Comparison of ENCODE assay signal across 8 cellular contexts in genomic region chr16:5096437-5097065, GRCh38. TPM values are rescaled to one million over a fixed set of nuclear protein-coding genes. Genes with fewer than 3 reads are reported as not detected.
DNase-seq lines count a peak whose midpoint lies in the region; ATAC-seq, FAIRE-seq and TF ChIP-seq lines count a peak whose summit lies in the region.
"Not testable (repeated sequence)": the region's sequence is repeated elsewhere in the genome, so short reads cannot be mapped to it uniquely, and the experiment has no call there.

No MANE protein-coding gene starts in this region.

- H3F3A ChIP-seq in neural cell (ENCODE audit: insufficient read depth, low read length, poor library complexity, severe bottlenecking): not testable (repeated sequence)

- H3K79me2 ChIP-seq in astrocyte (ENCODE audit: insufficient read depth, low read length); endothelial cell of umbilical vein (ENCODE audit: control insufficient read depth, insufficient read depth, low read length); neural cell (replicated peaks; ENCODE audit: insufficient read depth, low read length): not testable (repeated sequence)

- not testable (repeated sequence) for TF ChIP-seq CTCF in astrocyte (IDR thresholded peaks at IDR 0.05; ENCODE audit: insufficient read depth, low read depth, low read length); endothelial cell of umbilical vein (IDR thresholded peaks at IDR 0.05; ENCODE audit: extremely low read depth in 1 of 2, insufficient read depth in 1 of 2, low read depth in 1 of 2, low read length in 2 of 2); neural cell (IDR thresholded peaks at IDR 0.05; ENCODE audit: poor library complexity, severe bottlenecking)

- DNase-seq in CD4-positive, CD25-positive, alpha-beta regulatory T cell; T-helper 2 cell treated with Interferon-gamma antibody and Interleukin-4, amounts not matched to agents 5 μg/mL and 100 μg/mL, for 36 hours (ENCODE audit: low spot score); astrocyte (ENCODE audit: low read depth); endothelial cell of umbilical vein (ENCODE audit: low read depth, low spot score); stimulated activated naive CD8-positive, alpha-beta T cell treated with anti-CD3 and anti-CD28 coated beads, Interleukin-15, amount 100 ng/mL, for 72 hours: not testable (repeated sequence)

- intact Hi-C loops in endothelial cell of umbilical vein (cut with micrococcal nuclease): loop anchor here (2.0 to 5.0 kb wide), 2 partner anchors 64 to 139 kb away; partner anchors contain the start of genes NAGPA and SEC14L5

- H3K27ac Mint-ChIP-seq in CD4-positive, CD25-positive, alpha-beta regulatory T cell: peak overlapping the region; percentile 53 to 94 (median 91)
- H3K27ac Mint-ChIP-seq in T-helper 2 cell treated with Interferon-gamma antibody and Interleukin-4, amounts not matched to agents 5 μg/mL and 100 μg/mL, for 36 hours: peak overlapping the region; percentile 91
- H3K27ac Mint-ChIP-seq in astrocyte (ENCODE audit: unreplicated experiment): peak overlapping the region; percentile 41
- peak overlapping the region; percentile 90 to 94 for H3K27ac Mint-ChIP-seq in stimulated activated naive CD8-positive, alpha-beta T cell treated with anti-CD3 and anti-CD28 coated beads, Interleukin-15, amount 100 ng/mL, for 72 hours

- not testable (repeated sequence) for H3K27me3 ChIP-seq in CD4-positive, CD25-positive, alpha-beta regulatory T cell (ENCODE audit: control insufficient read depth, insufficient read depth, low read length); HUES6 (ENCODE audit: control insufficient read depth, insufficient read depth, low read length); astrocyte (ENCODE audit: insufficient read depth, low read length); endothelial cell of umbilical vein (ENCODE audit: control insufficient read depth in 2 of 2, insufficient read depth in 2 of 2, low read length in 2 of 2); iPS-20b (ENCODE audit: insufficient read depth, low read length); neural cell (ENCODE audit: insufficient read depth, low read depth, low read length)

- BruUV-seq in endothelial cell of umbilical vein (replicated peaks; lab: Mats Ljungman, UMichigan): not testable (repeated sequence)

- H3K9me1 ChIP-seq in endothelial cell of umbilical vein (replicated peaks; ENCODE audit: control insufficient read depth, extremely low read depth, insufficient read depth, low read length): not testable (repeated sequence)

- TF ChIP-seq EP300 in neural cell (conservative IDR thresholded peaks at IDR 0.05; ENCODE audit: poor library complexity, severe bottlenecking): not testable (repeated sequence)

- dilution Hi-C loops in endothelial cell of umbilical vein (cut with MboI; ENCODE audit: extremely low pct_ligation_motif_present, low sequenced_read_pairs): not testable (repeated sequence)

- peak overlapping the region; percentile 91 for H3K4me2 ChIP-seq in astrocyte (ENCODE audit: low read length)
- peak overlapping the region; percentile 57 for H3K4me2 ChIP-seq in endothelial cell of umbilical vein (ENCODE audit: insufficient read depth, low read length)
- not testable (repeated sequence) for H3K4me2 ChIP-seq in neural cell (ENCODE audit: low read length)

- TF ChIP-seq RAD21 in neural cell (conservative IDR thresholded peaks at IDR 0.05): not testable (repeated sequence)

- ATAC-seq in CD4-positive, CD25-positive, alpha-beta regulatory T cell (ENCODE audit: low read depth in 2 of 2); stimulated activated naive CD8-positive, alpha-beta T cell treated with anti-CD3 and anti-CD28 coated beads, Interleukin-15, amount 100 ng/mL, for 72 hours: not testable (repeated sequence)

- H3K27ac ChIP-seq in CD4-positive, CD25-positive, alpha-beta regulatory T cell (ENCODE audit: insufficient read depth, low read length, poor library complexity, severe bottlenecking): peak overlapping the region; percentile 88
- not testable (repeated sequence) for H3K27ac ChIP-seq in HUES6 (ENCODE audit: low read depth, low read length); astrocyte (ENCODE audit: low read depth, low read length); endothelial cell of umbilical vein (ENCODE audit: insufficient read depth, low read depth, low read length); iPS-20b (ENCODE audit: low read length)
- peak overlapping the region; percentile 56 for H3K27ac ChIP-seq in neural cell (ENCODE audit: low read length)

- not testable (repeated sequence) for H3K9me2 ChIP-seq in neural cell (ENCODE audit: insufficient read depth, low read length)

- not testable (repeated sequence) for H3K9me3 ChIP-seq in CD4-positive, CD25-positive, alpha-beta regulatory T cell (ENCODE audit: control insufficient read depth in 2 of 2, low read length in 2 of 2); HUES6 (ENCODE audit: control insufficient read depth, insufficient read depth, low read depth, low read length); astrocyte (ENCODE audit: insufficient read depth, low read depth, low read length); endothelial cell of umbilical vein (replicated peaks; ENCODE audit: control insufficient read depth, insufficient read depth, low read length); iPS-20b (ENCODE audit: insufficient read depth, low read depth, low read length); neural cell (ENCODE audit: low read length)

- peak overlapping the region; percentile 91 to 98 (median 94) for H3K4me3 Mint-ChIP-seq in CD4-positive, CD25-positive, alpha-beta regulatory T cell
- peak overlapping the region; percentile 92 for H3K4me3 Mint-ChIP-seq in T-helper 2 cell treated with Interferon-gamma antibody and Interleukin-4, amounts not matched to agents 5 μg/mL and 100 μg/mL, for 36 hours
- H3K4me3 Mint-ChIP-seq in astrocyte (ENCODE audit: unreplicated experiment): peak overlapping the region; percentile 86
- H3K4me3 Mint-ChIP-seq in stimulated activated naive CD8-positive, alpha-beta T cell treated with anti-CD3 and anti-CD28 coated beads, Interleukin-15, amount 100 ng/mL, for 72 hours: peak overlapping the region; percentile 88 to 96

- H3K27me3 Mint-ChIP-seq in CD4-positive, CD25-positive, alpha-beta regulatory T cell; T-helper 2 cell treated with Interferon-gamma antibody and Interleukin-4, amounts not matched to agents 5 μg/mL and 100 μg/mL, for 36 hours (ENCODE audit: low read depth); astrocyte (ENCODE audit: low read depth, unreplicated experiment); stimulated activated naive CD8-positive, alpha-beta T cell treated with anti-CD3 and anti-CD28 coated beads, Interleukin-15, amount 100 ng/mL, for 72 hours: not testable (repeated sequence)

- CTCF ChIA-PET in endothelial cell of umbilical vein (lab: Charles Lee): not testable (repeated sequence)

- H3K9me3 Mint-ChIP-seq in CD4-positive, CD25-positive, alpha-beta regulatory T cell; T-helper 2 cell treated with Interferon-gamma antibody and Interleukin-4, amounts not matched to agents 5 μg/mL and 100 μg/mL, for 36 hours; astrocyte (ENCODE audit: unreplicated experiment); stimulated activated naive CD8-positive, alpha-beta T cell treated with anti-CD3 and anti-CD28 coated beads, Interleukin-15, amount 100 ng/mL, for 72 hours: not testable (repeated sequence)

- H2AFZ ChIP-seq in astrocyte (ENCODE audit: low read depth, low read length): peak overlapping the region; percentile 73
- not testable (repeated sequence) for H2AFZ ChIP-seq in endothelial cell of umbilical vein (ENCODE audit: low read depth, low read length); neural cell (ENCODE audit: low read depth, low read length)

- FAIRE-seq in astrocyte (lab: Jason Lieb, UNC); endothelial cell of umbilical vein (lab: Jason Lieb, UNC): not testable (repeated sequence)

- not testable (repeated sequence) for H3K36me3 Mint-ChIP-seq in CD4-positive, CD25-positive, alpha-beta regulatory T cell; T-helper 2 cell treated with Interferon-gamma antibody and Interleukin-4, amounts not matched to agents 5 μg/mL and 100 μg/mL, for 36 hours (ENCODE audit: low read depth); astrocyte (ENCODE audit: low read depth, unreplicated experiment)

- POLR2A ChIA-PET in endothelial cell of umbilical vein (lab: Charles Lee): not testable (repeated sequence)

- not testable (repeated sequence) for H3K4me3 ChIP-seq in CD4-positive, CD25-positive, alpha-beta regulatory T cell (ENCODE audit: low read depth, low read length)
- H3K4me3 ChIP-seq in HUES6 (ENCODE audit: low read depth, low read length) (peak overlapping the region; percentile 84), astrocyte (ENCODE audit: insufficient read depth, low read depth, low read length) (peak overlapping the region; percentile 67), endothelial cell of umbilical vein (replicated peaks in 1 of 3; ENCODE audit: insufficient read depth in 1 of 3, low read depth in 1 of 3, low read length in 3 of 3) (peak overlapping the region in 2 of 3 experiments; percentile 12 to 67), iPS-20b (ENCODE audit: low read length) (peak overlapping the region; percentile 90), neural cell (ENCODE audit: low read length) (peak overlapping the region; percentile 68)

- not testable (repeated sequence) for TF ChIP-seq POLR2A in endothelial cell of umbilical vein (IDR thresholded peaks at IDR 0.05; ENCODE audit: low read depth, low read length)

- H3K36me3 ChIP-seq in CD4-positive, CD25-positive, alpha-beta regulatory T cell (ENCODE audit: control insufficient read depth, insufficient read depth, low read length); HUES6 (ENCODE audit: control insufficient read depth, insufficient read depth, low read length); astrocyte (ENCODE audit: insufficient read depth, low read length); endothelial cell of umbilical vein (ENCODE audit: control insufficient read depth in 2 of 2, extremely low read depth in 1 of 2, insufficient read depth in 2 of 2, low read length in 2 of 2); iPS-20b (ENCODE audit: insufficient read depth, low read depth, low read length); neural cell (ENCODE audit: insufficient read depth, low read length): not testable (repeated sequence)

- H3K4me1 Mint-ChIP-seq in CD4-positive, CD25-positive, alpha-beta regulatory T cell: peaks cover 6 to 26% (median 17%) of the 10 kb centered on the region in 4 donors
- peaks cover 19% of the 10 kb centered on the region for H3K4me1 Mint-ChIP-seq in T-helper 2 cell treated with Interferon-gamma antibody and Interleukin-4, amounts not matched to agents 5 μg/mL and 100 μg/mL, for 36 hours (ENCODE audit: low read depth)
- not testable (repeated sequence) for H3K4me1 Mint-ChIP-seq in astrocyte (ENCODE audit: low read depth, unreplicated experiment)
- H3K4me1 Mint-ChIP-seq in stimulated activated naive CD8-positive, alpha-beta T cell treated with anti-CD3 and anti-CD28 coated beads, Interleukin-15, amount 100 ng/mL, for 72 hours: peaks cover 39% of the 10 kb centered on the region

- H3K9ac ChIP-seq in HUES6 (ENCODE audit: low read length) (peak overlapping the region; percentile 86), astrocyte (ENCODE audit: low read length) (peak overlapping the region; percentile 86), iPS-20b (ENCODE audit: low read depth, low read length) (peak overlapping the region; percentile 79; the same call in 1 of the 2 replicates), neural cell (ENCODE audit: low read length) (peak overlapping the region; percentile 26)
- not testable (repeated sequence) for H3K9ac ChIP-seq in endothelial cell of umbilical vein (replicated peaks; ENCODE audit: extremely low read depth, insufficient read depth, low read length)

- not testable (repeated sequence) for H3K4me1 ChIP-seq in CD4-positive, CD25-positive, alpha-beta regulatory T cell (ENCODE audit: control insufficient read depth, insufficient read depth, low read length, poor library complexity, severe bottlenecking); HUES6 (ENCODE audit: control insufficient read depth, insufficient read depth, low read length); astrocyte (ENCODE audit: insufficient read depth, low read length); endothelial cell of umbilical vein (ENCODE audit: control insufficient read depth, extremely low read depth, insufficient read depth, low read length); iPS-20b (ENCODE audit: insufficient read depth, low read length)

- not testable (repeated sequence) for H4K20me1 ChIP-seq in astrocyte (ENCODE audit: insufficient read depth, low read length); endothelial cell of umbilical vein (replicated peaks; ENCODE audit: control insufficient read depth, extremely low read depth, insufficient read depth, low read length); neural cell (ENCODE audit: insufficient read depth)

RNA-seq across cellular contexts. Expression of gene EEF2KMT, which starts 1.0 kb away (rescaled TPM):
- total RNA-seq in CD4-positive, CD25-positive, alpha-beta regulatory T cell: 3.7 TPM
- 10 to 100 TPM; 11.0 to 19.6 (median 14.9) TPM for polyA plus RNA-seq in CD4-positive, CD25-positive, alpha-beta regulatory T cell
- total RNA-seq in astrocyte (7.3 and 9.2 TPM in 2 replicates), endothelial cell of umbilical vein (13.9 and 15.1 TPM in 2 replicates)
- polyA plus RNA-seq in endothelial cell of umbilical vein (15.5 and 21.8 TPM in 2 replicates), neural cell (4.6 and 6.3 TPM in 2 replicates)
- polyA plus RNA-seq in endothelial cell of umbilical vein (2011; cell fraction: cytosol; rRNA removed): 8.8 and 9.1 TPM in 2 replicates
- 7.6 and 9.6 TPM in 2 replicates for polyA plus RNA-seq in endothelial cell of umbilical vein (2011; cell fraction: nucleus; rRNA removed)
- polyA plus RNA-seq in endothelial cell of umbilical vein (2012): 13.8 and 15.8 TPM in 2 replicates
- polyA minus RNA-seq in endothelial cell of umbilical vein (6.3 and 13.8 TPM in 2 replicates), neural cell (3.4 and 3.6 TPM in 2 replicates)
- polyA minus RNA-seq in endothelial cell of umbilical vein (2011; cell fraction: cytosol; rRNA and poly(A)+ RNA removed): 10.0 TPM
- 3.5 and 4.8 TPM in 2 replicates for polyA minus RNA-seq in endothelial cell of umbilical vein (2011; cell fraction: nucleus; rRNA and poly(A)+ RNA removed)

RNA-seq across cellular contexts. Expression of gene ALG1, which starts 24.9 kb away (rescaled TPM):
- 13.4 TPM for total RNA-seq in CD4-positive, CD25-positive, alpha-beta regulatory T cell
- polyA plus RNA-seq in CD4-positive, CD25-positive, alpha-beta regulatory T cell: 10 to 100 TPM; 27.5 to 38.8 (median 35.1) TPM
- total RNA-seq in astrocyte (23.1 and 23.2 TPM in 2 replicates), endothelial cell of umbilical vein (33.7 and 37.1 TPM in 2 replicates)
- polyA plus RNA-seq in endothelial cell of umbilical vein (43.7 and 46.0 TPM in 2 replicates), neural cell (13.9 and 18.1 TPM in 2 replicates)
- 32.5 and 36.3 TPM in 2 replicates for polyA plus RNA-seq in endothelial cell of umbilical vein (2011; cell fraction: cytosol; rRNA removed)
- 23.9 and 25.9 TPM in 2 replicates for polyA plus RNA-seq in endothelial cell of umbilical vein (2011; cell fraction: nucleus; rRNA removed)
- polyA plus RNA-seq in endothelial cell of umbilical vein (2012): 24.7 and 30.4 TPM in 2 replicates
- polyA minus RNA-seq in endothelial cell of umbilical vein (50.6 and 55.8 TPM in 2 replicates), neural cell (11.7 and 13.4 TPM in 2 replicates)
- polyA minus RNA-seq in endothelial cell of umbilical vein (2011; cell fraction: cytosol; rRNA and poly(A)+ RNA removed): 34.8 TPM
- 14.8 and 17.8 TPM in 2 replicates for polyA minus RNA-seq in endothelial cell of umbilical vein (2011; cell fraction: nucleus; rRNA and poly(A)+ RNA removed)

RNA-seq across cellular contexts. Expression of gene C16orf89, which starts 30.8 kb away (rescaled TPM):
- not detected for total RNA-seq in CD4-positive, CD25-positive, alpha-beta regulatory T cell
- not detected for polyA plus RNA-seq in CD4-positive, CD25-positive, alpha-beta regulatory T cell
- total RNA-seq in astrocyte: not detected in 2 replicates
- total RNA-seq in endothelial cell of umbilical vein: not detected in 2 replicates
- not detected in 2 replicates for polyA plus RNA-seq in endothelial cell of umbilical vein
- polyA plus RNA-seq in endothelial cell of umbilical vein (2011; cell fraction: cytosol; rRNA removed): not detected in 2 replicates
- not detected in 2 replicates for polyA plus RNA-seq in endothelial cell of umbilical vein (2011; cell fraction: nucleus; rRNA removed)
- not detected in 2 replicates for polyA plus RNA-seq in endothelial cell of umbilical vein (2012)
- polyA minus RNA-seq in endothelial cell of umbilical vein: not detected in 2 replicates
- not detected for polyA minus RNA-seq in endothelial cell of umbilical vein (2011; cell fraction: cytosol; rRNA and poly(A)+ RNA removed)
- not detected in 2 replicates for polyA minus RNA-seq in endothelial cell of umbilical vein (2011; cell fraction: nucleus; rRNA and poly(A)+ RNA removed)
- polyA plus RNA-seq in neural cell: not detected in 2 replicates
- polyA minus RNA-seq in neural cell: not detected in 2 replicates

Comparison
In these comparisons a context has a peak if more than half of its experiments do, and no peak if none do; other contexts are left out.
1. H3K27ac Mint-ChIP-seq: peak in every context shown above with its lines; median percentile 92 in stimulated activated naive CD8-positive, alpha-beta T cell treated with anti-CD3 and anti-CD28 coated beads, Interleukin-15, amount 100 ng/mL, for 72 hours; 91 in CD4-positive, CD25-positive, alpha-beta regulatory T cell; 91 in T-helper 2 cell treated with Interferon-gamma antibody and Interleukin-4, amounts not matched to agents 5 μg/mL and 100 μg/mL, for 36 hours; 41 in astrocyte.